Comparison of ENCODE assay signal across 13 cellular contexts in genomic region chr3:155325263-155325835, GRCh38. TPM values are rescaled to one million over a fixed set of nuclear protein-coding genes. Genes with fewer than 3 reads are reported as not detected.
DNase-seq lines count a peak whose midpoint lies in the region; ATAC-seq and TF ChIP-seq lines count a peak whose summit lies in the region.
"Had no signal": no experiment of that assay in that cellular context is flagged by ENCODE, and none has a peak within 500 bp of the region (broad histone marks: within the 10 kb centered on the region; RNA-seq: fewer than 3 reads in every experiment).

No MANE protein-coding gene starts in this region.

- no peak for ATAC-seq in body of pancreas
- no peak for ATAC-seq in HG02588 (IDR thresholded peaks at IDR 0.05; ENCODE audit: unreplicated experiment)

- H3K4me1 ChIP-seq in Loucy (ENCODE audit: insufficient read depth, low read length, poor library complexity, severe bottlenecking) (peaks cover 15% of the 10 kb centered on the region), body of pancreas (no peaks in the 10 kb centered on the region)

- H3K4me3 ChIP-seq in Loucy (ENCODE audit: low read length, poor library complexity, severe bottlenecking) (no peak overlapping the region), body of pancreas (no peak overlapping the region)
- H3K4me3 ChIP-seq: skin epidermis had no signal

- intact Hi-C loops in body of pancreas (cut with DNase I): loop anchor here (5.0 to 10.0 kb wide), 2 partner anchors 563 to 991 kb away; no protein-coding TSS in a partner anchor

- H3K27ac Mint-ChIP-seq in neural crest cell (ENCODE audit: unreplicated experiment): no peak overlapping the region

- H3K9me2 ChIP-seq in Loucy (replicated peaks; ENCODE audit: low read depth, low read length): no peaks in the 10 kb centered on the region

- no peak overlapping the region for H3K4me3 Mint-ChIP-seq in neural crest cell

- no peaks in the 10 kb centered on the region for H3K9me3 Mint-ChIP-seq in neural crest cell

- TF ChIP-seq POLR2A in body of pancreas (IDR thresholded peaks at IDR 0.05): no peak

- no peak overlapping the region for H3K9ac ChIP-seq in Loucy (ENCODE audit: low read depth, low read length, poor library complexity, severe bottlenecking)

- peak overlapping the region; percentile 39; the same call in 1 of the 2 replicates for H2AFZ ChIP-seq in Loucy (ENCODE audit: low read length)

- H3K36me3 Mint-ChIP-seq in neural crest cell (ENCODE audit: low read depth): no peaks in the 10 kb centered on the region

- no peaks in the 10 kb centered on the region for H3K9me3 ChIP-seq in Loucy (ENCODE audit: insufficient read depth, low read depth, low read length)
- no peaks in the 10 kb centered on the region for H3K9me3 ChIP-seq in body of pancreas

- H3K36me3 ChIP-seq in Loucy (ENCODE audit: insufficient read depth, low read length) (no peaks in the 10 kb centered on the region), body of pancreas (replicated peaks in 1 of 2; ENCODE audit: insufficient read depth in 1 of 2, low read depth in 2 of 2) (no peaks in the 10 kb centered on the region)

- no peaks in the 10 kb centered on the region for H4K20me1 ChIP-seq in Loucy (ENCODE audit: insufficient read depth, low read length, poor library complexity, severe bottlenecking)

- no peaks in the 10 kb centered on the region for H3F3A ChIP-seq in Loucy (ENCODE audit: low read depth)

- TF ChIP-seq CTCF in Loucy (conservative IDR thresholded peaks at IDR 0.05; ENCODE audit: low read length) (peak; percentile 22; the same call in 1 of the 2 replicates), body of pancreas (IDR thresholded peaks at IDR 0.05) (peak in 1 of 7 experiments; percentile 8), neural crest cell (conservative IDR thresholded peaks at IDR 0.05) (peak; percentile 35)

- H3K27me3 ChIP-seq in Loucy (ENCODE audit: insufficient read depth, low read length, poor library complexity, severe bottlenecking): no peaks in the 10 kb centered on the region
- no peaks in the 10 kb centered on the region for H3K27me3 ChIP-seq in body of pancreas

- peak; percentile 6 for DNase-seq in Daoy (ENCODE audit: low read depth)
- peak; percentile 31 to 60 (median 45) for DNase-seq in body of pancreas
- DNase-seq in neural crest cell (ENCODE audit: low read depth, low spot score): no peak
- no peak for DNase-seq in stimulated activated CD4-positive, alpha-beta T cell treated with anti-CD3 and anti-CD28 coated beads, Interleukin-4, amount 100 ng/mL, for 4 hours
- no peak for DNase-seq in substantia nigra (lab: John Stamatoyannopoulos, UW)
- no peak for DNase-seq in activated effector memory CD4-positive, alpha-beta T cell treated with anti-CD3 and anti-CD28 coated beads, Interleukin-2, amount 50 U/mL, for 16 hours
- DNase-seq: effector CD8-positive, alpha-beta T cell; hippocampal formation; T-helper 2 cell had no signal

- H3K4me2 ChIP-seq in Loucy (ENCODE audit: low read depth, low read length, poor library complexity, severe bottlenecking): no peak overlapping the region

- no peak overlapping the region for H3K27ac ChIP-seq in body of pancreas
- no peak overlapping the region for H3K27ac ChIP-seq in substantia nigra (ENCODE audit: low read depth, low read length, poor library complexity, severe bottlenecking)
- H3K27ac ChIP-seq: skin epidermis had no signal

- no peaks in the 10 kb centered on the region for H3K27me3 Mint-ChIP-seq in neural crest cell (ENCODE audit: low read depth)

- H3K79me2 ChIP-seq in Loucy (ENCODE audit: insufficient read depth, low read length): no peaks in the 10 kb centered on the region

- WGBS in body of pancreas, 2 donors: 50 to 56% methylated on average over 10 of the region's 10 CpGs

- no peaks in the 10 kb centered on the region for H3K4me1 Mint-ChIP-seq in neural crest cell

RNA-seq across cellular contexts. Expression of gene STRIT1, which starts 31.9 kb away (rescaled TPM):
- not detected in 2 replicates for total RNA-seq in Daoy (2014; rRNA removed; shearing (Covaris generic))
- total RNA-seq in body of pancreas (not detected), neural crest cell (not detected in 2 replicates)
- total RNA-seq: NCI-H460 had no signal

Comparison
In these comparisons a context has a peak if more than half of its experiments do, and no peak if none do; other contexts are left out.
1. DNase-seq: peak in Daoy (single experiment) and body of pancreas (4 of 4); none in neural crest cell (single experiment), stimulated activated CD4-positive, alpha-beta T cell treated with anti-CD3 and anti-CD28 coated beads, Interleukin-4, amount 100 ng/mL, for 4 hours (0 of 2), substantia nigra (0 of 49) and activated effector memory CD4-positive, alpha-beta T cell treated with anti-CD3 and anti-CD28 coated beads, Interleukin-2, amount 50 U/mL, for 16 hours (single experiment).